Comparison of ENCODE assay signal across 1 cellular context in genomic region chr12:132133952-132134652, GRCh38.
TF ChIP-seq lines count a peak whose summit lies in the region.

No MANE protein-coding gene starts in this region.

TF ChIP-seq in GM23338, 12 proteins besides CTCF, POLR2A, EP300 and RAD21 (continued from another document):
- TF ChIP-seq ZNF462 (CRISPR knock-in tag; IDR thresholded peaks at IDR 0.05) (no peak), POLR2AphosphoS5 (IDR thresholded peaks at IDR 0.05; ENCODE audit: low read depth) (no peak), STAT1 (IDR thresholded peaks at IDR 0.05; ENCODE audit: unreplicated experiment) (no peak)
